8 cellular contexts compared by ENCODE assay signal in genomic region chr12:34022079-34022830, GRCh38. TPM values are rescaled to one million over a fixed set of nuclear protein-coding genes. Genes with fewer than 3 reads are reported as not detected.
DNase-seq lines count a peak whose midpoint lies in the region; ATAC-seq and TF ChIP-seq lines count a peak whose summit lies in the region.

Gene ALG10, plus strand, starts transcription at chr12:34022496. Its CDS starts 104 bp downstream, at chr12:34022600.

- TF ChIP-seq CTCF in GM12872 (IDR thresholded peaks at IDR 0.05; ENCODE audit: insufficient read depth, low read depth, low read length) (peak; percentile 64), SU-DHL-6 (IDR thresholded peaks at IDR 0.05; ENCODE audit: insufficient read depth, low read length, poor library complexity, severe bottlenecking) (peak; percentile 53), ovary (IDR thresholded peaks at IDR 0.05) (peak; percentile 49 to 69 (median 51)), tibial artery (IDR thresholded peaks at IDR 0.05) (peak; percentile 63 to 65)

- H3K9me3 ChIP-seq in SU-DHL-6 (ENCODE audit: insufficient read depth, low read length) (no peaks in the 10 kb centered on the region), ovary (no peaks in the 10 kb centered on the region), tibial artery (no peaks in the 10 kb centered on the region)

- peak within 1 kb of the TSS; percentile 99 for H2AFZ ChIP-seq in SU-DHL-6 (ENCODE audit: low read depth, low read length, severe bottlenecking)

- peak within 1 kb of the TSS; percentile 95 for H3K4me2 ChIP-seq in SU-DHL-6 (ENCODE audit: low read depth, low read length, poor library complexity, severe bottlenecking)

- H3K36me3 Mint-ChIP-seq in activated naive CD8-positive, alpha-beta T cell treated with anti-CD3 and anti-CD28 coated beads, Interleukin-2, amount 10 ng/mL, durations not matched to agents 7 days and 5 days: peaks cover 8% of the 10 kb centered on the region

- H3K4me1 ChIP-seq in ovary (ENCODE audit: insufficient read depth) (no peaks in the 10 kb centered on the region), tibial artery (peaks cover 0 to 17% (median 6%) of the 10 kb centered on the region in 4 donors)

- ATAC-seq in HG02678 (IDR thresholded peaks at IDR 0.05; ENCODE audit: unreplicated experiment): peak; percentile 100
- peak; percentile 99 for ATAC-seq in activated naive CD8-positive, alpha-beta T cell treated with anti-CD3 and anti-CD28 coated beads, Interleukin-2, amount 10 ng/mL, durations not matched to agents 7 days and 5 days (ENCODE audit: low read depth)
- peak; percentile 100 for ATAC-seq in Right ventricle myocardium inferior

- peaks cover 22% of the 10 kb centered on the region for H3K4me1 Mint-ChIP-seq in activated naive CD8-positive, alpha-beta T cell treated with anti-CD3 and anti-CD28 coated beads, Interleukin-2, amount 10 ng/mL, durations not matched to agents 7 days and 5 days

- no peaks in the 10 kb centered on the region for H3K9me3 Mint-ChIP-seq in activated naive CD8-positive, alpha-beta T cell treated with anti-CD3 and anti-CD28 coated beads, Interleukin-2, amount 10 ng/mL, durations not matched to agents 7 days and 5 days

- peak; percentile 19 for TF ChIP-seq POLR2A in ovary (IDR thresholded peaks at IDR 0.05)

- no peaks in the 10 kb centered on the region for H3K27me3 Mint-ChIP-seq in activated naive CD8-positive, alpha-beta T cell treated with anti-CD3 and anti-CD28 coated beads, Interleukin-2, amount 10 ng/mL, durations not matched to agents 7 days and 5 days

- peak within 1 kb of the TSS; percentile 96 for H3K27ac Mint-ChIP-seq in activated naive CD8-positive, alpha-beta T cell treated with anti-CD3 and anti-CD28 coated beads, Interleukin-2, amount 10 ng/mL, durations not matched to agents 7 days and 5 days

- intact Hi-C loops in Right ventricle myocardium inferior (cut with DNase I) (loop anchor here (1.0 kb wide), 1 partner anchor 1266 kb away; no protein-coding TSS in a partner anchor), ovary (cut with DNase I) (loop anchor here in 1 of 4 donors (10.0 kb wide), 1 partner anchor 1267 kb away; the partner anchor contains the start of gene YARS2), tibial artery (cut with DNase I; ENCODE audit: low total_unique reads) (no loop called here)

- no peaks in the 10 kb centered on the region for H4K20me1 ChIP-seq in SU-DHL-6 (ENCODE audit: low read depth, low read length)

- H3K27ac ChIP-seq in SU-DHL-6 (ENCODE audit: low read depth, low read length): peak within 1 kb of the TSS; percentile 68
- H3K27ac ChIP-seq in ovary: peak within 1 kb of the TSS; percentile 65 to 78
- H3K27ac ChIP-seq in tibial artery: peak within 1 kb of the TSS; percentile 79 to 84

- H3K79me2 ChIP-seq in SU-DHL-6 (ENCODE audit: insufficient read depth, low read length): peaks cover 23% of the 10 kb centered on the region

- H3K9ac ChIP-seq in SU-DHL-6 (ENCODE audit: low read length): peak within 1 kb of the TSS; percentile 98

- no peaks in the 10 kb centered on the region for H3F3A ChIP-seq in SU-DHL-6 (ENCODE audit: insufficient read depth)

- peak; percentile 99 for DNase-seq in NCI-H128 (lab: John Stamatoyannopoulos, UW; ENCODE audit: unreplicated experiment)
- peak; percentile 88 for DNase-seq in activated naive CD8-positive, alpha-beta T cell treated with anti-CD3 and anti-CD28 coated beads, Interleukin-2, amount 10 ng/mL, durations not matched to agents 7 days and 5 days
- peak; percentile 95 for DNase-seq in Right ventricle myocardium inferior (ENCODE audit: missing footprints)
- DNase-seq in ovary: peak; percentile 95 to 96 (median 96)
- DNase-seq in tibial artery: peak; percentile 97 to 98

- H3K4me3 Mint-ChIP-seq in activated naive CD8-positive, alpha-beta T cell treated with anti-CD3 and anti-CD28 coated beads, Interleukin-2, amount 10 ng/mL, durations not matched to agents 7 days and 5 days: peak within 1 kb of the TSS; percentile 96

- H3K27me3 ChIP-seq in SU-DHL-6 (ENCODE audit: low read length) (no peaks in the 10 kb centered on the region), ovary (no peaks in the 10 kb centered on the region), tibial artery (no peaks in the 10 kb centered on the region)

- TF ChIP-seq EP300 in ovary (IDR thresholded peaks at IDR 0.05): no peak

- peak within 1 kb of the TSS; percentile 99 for H3K4me3 ChIP-seq in SU-DHL-6 (ENCODE audit: insufficient read depth, low read length, poor library complexity, severe bottlenecking)
- peak within 1 kb of the TSS; percentile 72 for H3K4me3 ChIP-seq in ovary
- peak within 1 kb of the TSS; percentile 62 to 67 for H3K4me3 ChIP-seq in tibial artery

- POLR2A ChIA-PET in activated naive CD8-positive, alpha-beta T cell treated with anti-CD3 and anti-CD28 coated beads, Interleukin-2, amount 10 ng/mL, durations not matched to agents 7 days and 5 days (lab: Charles Lee): interaction anchor here (0.6 to 2.5 kb wide), 12 partner anchors 93 to 1892 kb away, joined by 3 to 23 read pairs (median 4); partner anchors contain the start of gene YARS2

- WGBS in ovary, 3 donors: 0 to 1% (median 1%) methylated on average over 44 of the region's 44 CpGs

- H3K36me3 ChIP-seq in SU-DHL-6 (ENCODE audit: low read length) (no peaks in the 10 kb centered on the region), ovary (no peaks in the 10 kb centered on the region), tibial artery (no peaks in the 10 kb centered on the region)

- H3K9me2 ChIP-seq in SU-DHL-6 (replicated peaks; ENCODE audit: insufficient read depth, low read length): no peaks in the 10 kb centered on the region

RNA-seq across cellular contexts. Expression of gene ALG10, which starts in this region (rescaled TPM):
- total RNA-seq in activated naive CD8-positive, alpha-beta T cell treated with anti-CD3 and anti-CD28 coated beads, Interleukin-2, amount 10 ng/mL, durations not matched to agents 7 days and 5 days: 10 to 100 TPM; 20.1 to 22.3 TPM
- total RNA-seq in Right ventricle myocardium inferior: 3.7 TPM
- 10 to 100 TPM in 3 of 7 donors, 1 to 10 TPM in 4; 8.2 to 12.3 (median 9.9) TPM for total RNA-seq in ovary
- polyA plus RNA-seq in ovary: 1 to 10 TPM; 1.9 to 2.9 TPM

Comparison
In these comparisons a context has a peak if more than half of its experiments do, and no peak if none do; other contexts are left out.
1. Peak in every context shown above with its lines: DNase-seq, ATAC-seq, H3K4me3 ChIP-seq and H3K27ac ChIP-seq.